ENCODE assay signal across 3 cellular contexts in genomic region chr5:17439956-17440355, GRCh38.
A peak's percentile ranks its signal among the peaks of the same experiment; 100 is the strongest.
TF ChIP-seq lines count a peak whose summit lies in the region.

No MANE protein-coding gene starts in this region.

TF ChIP-seq in HepG2, 621 proteins besides CTCF, POLR2A, EP300 and RAD21:
- TF ChIP-seq ZNF160 (CRISPR knock-in tag; IDR thresholded peaks at IDR 0.05), result peak; percentile 95
- TF ChIP-seq ZNF260 (CRISPR knock-in tag; IDR thresholded peaks at IDR 0.05; ENCODE audit: borderline replicate concordance, low read depth), result no peak

TF ChIP-seq in HEK293, 187 proteins besides CTCF, POLR2A, EP300 and RAD21:
- no peak for TF ChIP-seq ZNF221 (tag by site-specific recombination; IDR thresholded peaks at IDR 0.05; ENCODE audit: borderline replicate concordance)
- TF ChIP-seq SETDB1 (IDR thresholded peaks at IDR 0.05; ENCODE audit: insufficient read length, low read length), result peak; percentile 73

TF ChIP-seq in K562, 482 proteins besides CTCF, POLR2A, EP300 and RAD21:
- TF ChIP-seq BCOR (IDR thresholded peaks at IDR 0.05) (no peak), CBX5 (IDR thresholded peaks at IDR 0.05; ENCODE audit: borderline replicate concordance, low read depth) (peak; percentile 63; the same call in 1 of the 2 replicates)
